ENCODE assay signal across 1 cellular context in the genomic region with DNA sequence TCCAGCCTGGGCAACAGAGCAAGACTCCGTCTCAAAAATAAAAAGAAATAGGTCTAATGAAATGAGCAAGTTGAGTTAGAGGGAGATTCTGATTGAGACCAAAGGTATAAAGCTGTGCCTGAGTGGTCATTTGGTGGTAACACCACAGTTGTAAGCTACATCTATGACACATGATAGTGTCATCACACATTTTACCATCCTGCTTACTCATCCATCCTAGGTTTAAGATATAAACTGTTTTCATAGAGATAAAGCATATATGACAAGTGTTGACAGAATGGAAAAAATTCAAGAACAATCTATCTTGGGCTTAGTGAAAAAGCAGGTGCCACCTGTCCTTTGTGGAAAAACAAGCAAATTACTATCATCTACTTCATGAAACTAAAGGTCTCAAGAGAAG.
TF ChIP-seq lines count a peak whose summit lies in the region.

No MANE protein-coding gene starts in this region.

TF ChIP-seq in HCT116, 20 proteins besides CTCF, POLR2A, EP300 and RAD21:
- TF ChIP-seq SP1 (IDR thresholded peaks at IDR 0.05; ENCODE audit: low read depth) (no peak), CEBPB (IDR thresholded peaks at IDR 0.05; ENCODE audit: low read depth) (no peak), FOSL1 (IDR thresholded peaks at IDR 0.05; ENCODE audit: low read depth) (peak; percentile 63), JUND (IDR thresholded peaks at IDR 0.05) (peak; percentile 43)
- TF ChIP-seq, protein P1, sequence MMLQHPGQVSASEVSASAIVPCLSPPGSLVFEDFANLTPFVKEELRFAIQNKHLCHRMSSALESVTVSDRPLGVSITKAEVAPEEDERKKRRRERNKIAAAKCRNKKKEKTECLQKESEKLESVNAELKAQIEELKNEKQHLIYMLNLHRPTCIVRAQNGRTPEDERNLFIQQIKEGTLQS (IDR thresholded peaks at IDR 0.05), result no peak
